8 cellular contexts compared by ENCODE assay signal in the genomic region with DNA sequence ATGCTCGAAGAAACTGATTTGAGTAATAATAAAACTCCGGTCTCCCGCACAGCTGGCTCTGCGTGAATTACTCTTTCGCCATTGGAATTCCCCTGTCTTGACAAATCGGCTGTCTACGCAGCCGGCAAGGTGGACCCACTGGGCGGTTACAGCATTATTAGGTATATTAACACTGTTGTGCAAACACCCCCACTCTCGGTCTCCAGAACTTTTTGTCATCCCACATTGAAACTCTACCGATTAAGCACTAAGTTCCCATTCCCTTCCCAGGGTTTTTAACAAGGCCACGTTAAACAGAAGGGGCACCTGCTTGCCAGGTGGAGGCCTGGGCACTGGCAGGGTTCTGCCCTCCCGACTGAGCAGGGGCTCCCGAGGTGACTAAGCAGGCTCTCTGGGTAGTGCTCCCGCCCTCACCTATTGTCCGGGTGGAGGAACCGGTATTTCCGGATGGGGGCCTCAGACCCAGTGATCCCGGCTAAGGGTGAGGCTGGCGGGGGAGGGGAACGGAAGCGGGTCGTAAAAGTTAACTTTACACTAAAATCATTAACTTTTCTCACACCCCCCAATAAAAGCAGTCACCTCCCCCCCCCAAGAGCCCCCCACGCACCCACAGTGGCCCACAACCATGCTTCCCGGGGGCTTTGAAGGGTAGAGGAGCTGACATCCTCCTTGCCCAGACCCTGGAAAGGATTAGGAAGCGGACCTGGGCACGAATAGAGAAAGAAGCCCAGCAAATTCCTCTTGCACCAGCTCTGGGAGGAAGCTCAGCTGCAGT. TPM values are rescaled to one million over a fixed set of nuclear protein-coding genes. Genes with fewer than 3 reads are reported as not detected.
A peak's percentile ranks its signal among the peaks of the same experiment; 100 is the strongest.
DNase-seq lines count a peak whose midpoint lies in the region; ATAC-seq and TF ChIP-seq lines count a peak whose summit lies in the region.

No MANE protein-coding gene starts in this region.

- no peaks in the 10 kb centered on the region for H3K27me3 ChIP-seq in right lobe of liver
- no peaks in the 10 kb centered on the region for H3K27me3 ChIP-seq in testis

- TF ChIP-seq CTCF in right lobe of liver (IDR thresholded peaks at IDR 0.05) (no peak), testis (IDR thresholded peaks at IDR 0.05) (no peak)

- H3K36me3 ChIP-seq in right lobe of liver (no peaks in the 10 kb centered on the region), testis (ENCODE audit: low read depth, missing control alignments) (no peaks in the 10 kb centered on the region)

- H3K9me3 Mint-ChIP-seq in central memory CD8-positive, alpha-beta T cell, result no peaks in the 10 kb centered on the region

- peaks cover 9% of the 10 kb centered on the region for H3K4me1 Mint-ChIP-seq in central memory CD8-positive, alpha-beta T cell

- H3K4me3 ChIP-seq in right lobe of liver (peak overlapping the region; percentile 63 to 87 (median 87)), testis (peak overlapping the region; percentile 73 to 75)

- H3K27ac ChIP-seq in right lobe of liver, result peak overlapping the region; percentile 89 to 97 (median 91)
- H3K27ac ChIP-seq in testis, result peak overlapping the region; percentile 5 to 59

- ATAC-seq in central memory CD8-positive, alpha-beta T cell (replicated peaks; ENCODE audit: extremely low read depth, poor library complexity, severe bottlenecking), result no peak
- ATAC-seq in right lobe of liver (peak; percentile 57 to 77 (median 75)), GM19467 (IDR thresholded peaks at IDR 0.05; ENCODE audit: unreplicated experiment) (no peak)

- H3K9me3 ChIP-seq in right lobe of liver (no peaks in the 10 kb centered on the region), testis (no peaks in the 10 kb centered on the region)

- H3K4me1 ChIP-seq in right lobe of liver (peaks cover 0 to 7% (median 3%) of the 10 kb centered on the region in 4 donors), testis (peaks cover 15% of the 10 kb centered on the region)

- TF ChIP-seq POLR2A in right lobe of liver (IDR thresholded peaks at IDR 0.05) (peak; percentile 63), testis (IDR thresholded peaks at IDR 0.05) (no peak)

- DNase-seq in stimulated activated CD4-positive, alpha-beta T cell treated with anti-CD3 and anti-CD28 coated beads, Interleukin-4, amount 100 ng/mL, for 1 hour, result peak; percentile 3
- no peak for DNase-seq in stimulated activated CD4-positive, alpha-beta T cell treated with anti-CD3 and anti-CD28 coated beads, Interleukin-4, amount 100 ng/mL, for 4 hours
- DNase-seq in NCI-H526 (lab: John Stamatoyannopoulos, UW) (peak; percentile 72 to 90), right lobe of liver (peak; percentile 71 to 73 (median 72)), testis (no peak), DMS 273 treated with DMSO at 0.1 percent for 48 hours (lab: John Stamatoyannopoulos, UW) (no peak)
- no peak for DNase-seq in central memory CD8-positive, alpha-beta T cell (ENCODE audit: low spot score in 2 of 2)

- intact Hi-C loops in right lobe of liver (cut with DNase I), result loop anchor here in 1 of 2 donors (10.0 kb wide), 1 partner anchor 66 kb away; no protein-coding TSS in a partner anchor
- intact Hi-C loops in testis (cut with DNase I; ENCODE audit: low total_unique reads), result no loop called here

- no peaks in the 10 kb centered on the region for H3K27me3 Mint-ChIP-seq in central memory CD8-positive, alpha-beta T cell

- WGBS in right lobe of liver (ENCODE audit: insufficient coverage, low coverage, low lambda C conversion rate, missing lambda C conversion rate), result 16% methylated on average over 20 of the region's 27 CpGs
- 43 to 55% methylated on average over 25 to 27 of the region's 27 CpGs for WGBS in testis, 2 donors

- peak overlapping the region; percentile 87 for H3K4me3 Mint-ChIP-seq in central memory CD8-positive, alpha-beta T cell

- no peak overlapping the region for H3K27ac Mint-ChIP-seq in central memory CD8-positive, alpha-beta T cell (ENCODE audit: low read depth)

- peaks cover 1% of the 10 kb centered on the region for H3K36me3 Mint-ChIP-seq in central memory CD8-positive, alpha-beta T cell (ENCODE audit: insufficient read depth)

RNA-seq across cellular contexts. Expression of a gene that starts 53.5 kb away (rescaled TPM):
- total RNA-seq in right lobe of liver (100 to 1,000 TPM in 1 of 6 experiments, 10 to 100 TPM in 5; 62.0 to 129 (median 81.7) TPM), testis (100 to 1,000 TPM; 148 to 168 TPM)
- 108 TPM for polyA plus RNA-seq in testis (ENCODE audit: insufficient read depth, low read depth, low replicate concordance)

Comparison
In these comparisons a context has a peak if more than half of its experiments do, and no peak if none do; other contexts are left out.
1. DNase-seq: peak in stimulated activated CD4-positive, alpha-beta T cell treated with anti-CD3 and anti-CD28 coated beads, Interleukin-4, amount 100 ng/mL, for 1 hour (single experiment), NCI-H526 (2 of 2) and right lobe of liver (3 of 3); none in stimulated activated CD4-positive, alpha-beta T cell treated with anti-CD3 and anti-CD28 coated beads, Interleukin-4, amount 100 ng/mL, for 4 hours (0 of 2), central memory CD8-positive, alpha-beta T cell (0 of 2), testis (single experiment) and DMS 273 treated with DMSO at 0.1 percent for 48 hours (single experiment).
2. ATAC-seq: peak in right lobe of liver (4 of 4); none in central memory CD8-positive, alpha-beta T cell (single experiment) and GM19467 (single experiment).